29 cellular contexts compared by ENCODE assay signal in genomic region chr18:52937840-52938239, GRCh38.
"Had no signal": no experiment of that assay in that cellular context is flagged by ENCODE, and none has a peak within 500 bp of the region (broad histone marks: within the 10 kb centered on the region; RNA-seq: fewer than 3 reads in every experiment).

No MANE protein-coding gene starts in this region.

- H3K36me3 ChIP-seq: brain microvascular endothelial cell, cardiac muscle cell, colonic mucosa, gastrocnemius medialis, heart left ventricle, WERI-Rb-1 had no signal

- H3K27ac ChIP-seq: brain microvascular endothelial cell, cardiac muscle cell, colonic mucosa, gastrocnemius medialis, heart left ventricle, WERI-Rb-1 had no signal

- H3K4me1 ChIP-seq: colonic mucosa, gastrocnemius medialis, heart left ventricle had no signal

- H3K4me3 ChIP-seq: cardiac muscle cell, colonic mucosa, gastrocnemius medialis, heart left ventricle had no signal

- H3K27me3 ChIP-seq: brain microvascular endothelial cell, cardiac muscle cell, colonic mucosa, gastrocnemius medialis, heart left ventricle had no signal

- DNase-seq: activated B cell treated with CpG ODN at 0.5 μM for 24 hours; activated CD4-positive, alpha-beta T cell treated with anti-CD3 and anti-CD28 coated beads for 48 hours; activated CD4-positive, alpha-beta T cell treated with anti-CD3 and anti-CD28 coated beads, Interleukin-2, amount 50 U/mL, for 1 hour; activated CD4-positive, alpha-beta T cell treated with anti-CD3 and anti-CD28 coated beads, Interleukin-2, amount 50 U/mL, for 48 hours; activated CD8-positive, alpha-beta memory T cell treated with anti-CD3 and anti-CD28 coated beads for 24 hours; activated CD8-positive, alpha-beta T cell treated with anti-CD3 and anti-CD28 coated beads for 36 hours; activated effector memory CD4-positive, alpha-beta T cell treated with Interleukin-2 at 50 U/mL for 16 hours; activated gamma-delta T cell treated with Interleukin-2 at 50 U/mL for 16 hours; activated naive CD4-positive, alpha-beta T cell treated with anti-CD3 and anti-CD28 coated beads, Interleukin-2, amount 50 U/mL, for 16 hours; activated naive CD4-positive, alpha-beta T cell treated with Interleukin-2 at 50 U/mL for 16 hours; activated T-cell treated with anti-CD3 and anti-CD28 coated beads, Interleukin-2, amount 50 U/mL, for 4 hours; amniotic stem cell; anterior cingulate cortex; brain microvascular endothelial cell; central memory CD4-positive, alpha-beta T cell; cerebellar nuclear complex; colonic mucosa; effector CD8-positive, alpha-beta T cell; foreskin fibroblast; gastrocnemius medialis; glutamatergic neuron; heart left ventricle; T-helper 17 cell; T1000; WERI-Rb-1 had no signal

- ATAC-seq: activated CD4-positive, CD25-positive, alpha-beta regulatory T cell treated with anti-CD3 and anti-CD28 coated beads, Interleukin-2, amount 50 U/mL, for 24 hours; activated CD8-positive, alpha-beta T cell treated with anti-CD3 and anti-CD28 coated beads for 36 hours; activated T-cell treated with anti-CD3 and anti-CD28 coated beads, Interleukin-2, amount 50 U/mL, for 4 hours; activated T-helper 17 cell treated with anti-CD3 and anti-CD28 coated beads, Interleukin-2, amount 50 U/mL, for 72 hours; esophagus mucosa; gastrocnemius medialis; heart left ventricle; T-helper 17 cell had no signal

- H3K9me3 ChIP-seq: colonic mucosa, gastrocnemius medialis, heart left ventricle had no signal
